9 cellular contexts compared by ENCODE assay signal in genomic region chr12:7588703-7589329, GRCh38.
A peak's percentile ranks its signal among the peaks of the same experiment; 100 is the strongest.
DNase-seq lines count a peak whose midpoint lies in the region; ATAC-seq, FAIRE-seq and TF ChIP-seq lines count a peak whose summit lies in the region.
"Had no signal": no experiment of that assay in that cellular context is flagged by ENCODE, and none has a peak within 500 bp of the region (broad histone marks: within the 10 kb centered on the region; RNA-seq: fewer than 3 reads in every experiment).

No MANE protein-coding gene starts in this region.

- TF ChIP-seq CTCF in fibroblast of the aortic adventitia (IDR thresholded peaks at IDR 0.05; ENCODE audit: insufficient read depth, low read length) = peak; percentile 70

- H3K23ac ChIP-seq in trophoblast cell (ENCODE audit: low read length) = no peak overlapping the region

- H3K9me3 Mint-ChIP-seq in activated CD8-positive, alpha-beta T cell treated with anti-CD3 and anti-CD28 coated beads, Interleukin-2, amount 10 ng/mL, durations not matched to agents 7 days and 5 days (ENCODE audit: insufficient read depth) = no peaks in the 10 kb centered on the region

- no peaks in the 10 kb centered on the region for H3K27me3 ChIP-seq in trophoblast cell (ENCODE audit: insufficient read depth, low read length)

- no peak overlapping the region for H2AFZ ChIP-seq in trophoblast cell (ENCODE audit: insufficient read depth, low read length, poor library complexity)

- H3K9ac ChIP-seq in trophoblast cell (ENCODE audit: low read length) = no peak overlapping the region

- peaks cover 3% of the 10 kb centered on the region for H3K9me3 ChIP-seq in trophoblast cell (ENCODE audit: insufficient read depth, low read depth, low read length)

- no peak overlapping the region for H3K27ac Mint-ChIP-seq in activated CD8-positive, alpha-beta T cell treated with anti-CD3 and anti-CD28 coated beads, Interleukin-2, amount 10 ng/mL, durations not matched to agents 7 days and 5 days

- POLR2A ChIA-PET in activated CD8-positive, alpha-beta T cell treated with anti-CD3 and anti-CD28 coated beads, Interleukin-2, amount 10 ng/mL, durations not matched to agents 7 days and 5 days (lab: Charles Lee) = no interaction called here

- H3K79me1 ChIP-seq in trophoblast cell (ENCODE audit: low read length) = no peaks in the 10 kb centered on the region

- CTCF ChIA-PET in activated CD8-positive, alpha-beta T cell treated with anti-CD3 and anti-CD28 coated beads, Interleukin-2, amount 10 ng/mL, durations not matched to agents 7 days and 5 days (lab: Charles Lee) = interaction anchor here (0.7 to 3.2 kb wide), 3 partner anchors 48 to 53 kb away, joined by 4 to 16 read pairs (median 7); no protein-coding TSS in a partner anchor

- H4K12ac ChIP-seq in trophoblast cell (ENCODE audit: low read depth, low read length) = no peak overlapping the region

- no peak for TF ChIP-seq POLR2A in GM12892 (IDR thresholded peaks at IDR 0.05; ENCODE audit: low read depth, low read length)

- H3K79me2 ChIP-seq in trophoblast cell (ENCODE audit: control insufficient read depth, insufficient read depth, low read length, poor library complexity) = no peaks in the 10 kb centered on the region

- peaks cover 17% of the 10 kb centered on the region for H3K27me3 Mint-ChIP-seq in activated CD8-positive, alpha-beta T cell treated with anti-CD3 and anti-CD28 coated beads, Interleukin-2, amount 10 ng/mL, durations not matched to agents 7 days and 5 days (ENCODE audit: low read depth)

- no peak overlapping the region for H3K4me3 Mint-ChIP-seq in activated CD8-positive, alpha-beta T cell treated with anti-CD3 and anti-CD28 coated beads, Interleukin-2, amount 10 ng/mL, durations not matched to agents 7 days and 5 days

- no peak overlapping the region for H2AK5ac ChIP-seq in trophoblast cell (ENCODE audit: low read length)

- no peak overlapping the region for H2BK5ac ChIP-seq in trophoblast cell (ENCODE audit: low read depth, low read length, poor library complexity)

- no peaks in the 10 kb centered on the region for H3K4me1 ChIP-seq in trophoblast cell (ENCODE audit: control insufficient read depth in 1 of 2, insufficient read depth in 2 of 2, low read length in 2 of 2)

- no peak overlapping the region for H3K4me2 ChIP-seq in trophoblast cell (ENCODE audit: low read length)

- no peak overlapping the region for H3K18ac ChIP-seq in trophoblast cell (ENCODE audit: low read length)

- H3K4me3 ChIP-seq in fibroblast of the aortic adventitia (ENCODE audit: low read depth, low read length) (no peak overlapping the region), trophoblast cell (ENCODE audit: low read depth, low read length) (no peak overlapping the region)

- no peaks in the 10 kb centered on the region for H3K4me1 Mint-ChIP-seq in activated CD8-positive, alpha-beta T cell treated with anti-CD3 and anti-CD28 coated beads, Interleukin-2, amount 10 ng/mL, durations not matched to agents 7 days and 5 days (ENCODE audit: low read depth)

- peak; percentile 1 to 48 (median 18) for DNase-seq in stimulated activated naive CD4-positive, alpha-beta T cell (lab: John Stamatoyannopoulos, UW)
- DNase-seq in stimulated activated naive CD4-positive, alpha-beta T cell treated with Interleukin-2 at 50 U/mL for 16 hours (lab: John Stamatoyannopoulos, UW) = no peak
- peak; percentile 85 for DNase-seq in NCI-H2171 (lab: John Stamatoyannopoulos, UW)
- peak; percentile 61 for DNase-seq in activated CD8-positive, alpha-beta T cell treated with anti-CD3 and anti-CD28 coated beads, Interleukin-2, amount 10 ng/mL, durations not matched to agents 7 days and 5 days
- DNase-seq in fibroblast of the aortic adventitia (ENCODE audit: low read depth) = peak; percentile 70
- DNase-seq in trophoblast cell = peak; percentile 81 to 94
- DNase-seq in dedifferentiated amniotic fluid mesenchymal stem cell (ENCODE audit: extremely low spot score) = no peak
- DNase-seq in GM12892 (ENCODE audit: insufficient read length) = no peak

- H2BK120ac ChIP-seq in trophoblast cell (ENCODE audit: insufficient read depth, low read length, poor library complexity) = no peak overlapping the region

- no peak overlapping the region for H2BK12ac ChIP-seq in trophoblast cell (ENCODE audit: low read length)

- no CpG with 5 or more reads among the region's 4 CpGs for WGBS in trophoblast cell (ENCODE audit: extremely low coverage, insufficient coverage, insufficient read length)

- H3K4ac ChIP-seq in trophoblast cell (ENCODE audit: low read depth, low read length) = no peak overlapping the region

- no peaks in the 10 kb centered on the region for H3K36me3 Mint-ChIP-seq in activated CD8-positive, alpha-beta T cell treated with anti-CD3 and anti-CD28 coated beads, Interleukin-2, amount 10 ng/mL, durations not matched to agents 7 days and 5 days (ENCODE audit: low read depth)

- H4K8ac ChIP-seq in trophoblast cell (ENCODE audit: low read depth, low read length) = no peak overlapping the region

- no peak for FAIRE-seq in GM12892 (lab: Jason Lieb, UNC)
- FAIRE-seq: islet of Langerhans had no signal

- H3K14ac ChIP-seq in trophoblast cell (ENCODE audit: low read length) = no peak overlapping the region

- H3K27ac ChIP-seq in trophoblast cell (ENCODE audit: low read depth, low read length) = no peak overlapping the region

- peak; percentile 60 for ATAC-seq in activated CD8-positive, alpha-beta T cell treated with anti-CD3 and anti-CD28 coated beads, Interleukin-2, amount 10 ng/mL, durations not matched to agents 7 days and 5 days

- H3K36me3 ChIP-seq in trophoblast cell (ENCODE audit: control insufficient read depth in 1 of 2, insufficient read depth in 2 of 2, low read length in 2 of 2) = no peaks in the 10 kb centered on the region

- no peak overlapping the region for H4K91ac ChIP-seq in trophoblast cell (ENCODE audit: low read depth, low read length)

Comparison
In these comparisons a context has a peak if more than half of its experiments do, and no peak if none do; other contexts are left out.
1. DNase-seq: peak in stimulated activated naive CD4-positive, alpha-beta T cell (6 of 6), NCI-H2171 (single experiment), activated CD8-positive, alpha-beta T cell treated with anti-CD3 and anti-CD28 coated beads, Interleukin-2, amount 10 ng/mL, durations not matched to agents 7 days and 5 days (single experiment), fibroblast of the aortic adventitia (single experiment) and trophoblast cell (2 of 2); none in stimulated activated naive CD4-positive, alpha-beta T cell treated with Interleukin-2 at 50 U/mL for 16 hours (single experiment), dedifferentiated amniotic fluid mesenchymal stem cell (single experiment) and GM12892 (single experiment).